Comparison of ENCODE assay signal across 8 cellular contexts in the genomic region with DNA sequence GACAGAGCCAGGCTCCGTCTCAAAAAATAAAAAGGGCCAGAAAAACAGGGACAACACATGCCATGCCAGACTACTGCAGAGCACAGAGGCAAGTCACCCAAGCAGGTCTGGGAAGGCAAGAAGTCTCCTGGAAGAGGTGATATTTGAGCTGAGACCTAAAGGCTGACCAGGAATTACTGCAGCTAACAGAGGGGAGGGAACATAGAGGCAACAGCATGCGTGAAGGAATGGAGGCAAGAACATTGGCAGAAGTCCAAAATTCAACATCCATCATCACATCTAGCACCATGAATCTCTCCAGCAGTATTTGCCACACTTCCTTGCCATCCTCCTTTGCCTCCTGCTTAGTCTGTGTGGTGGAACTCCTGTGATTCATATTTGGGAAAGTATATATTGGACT. TPM values are rescaled to one million over a fixed set of nuclear protein-coding genes. Genes with fewer than 3 reads are reported as not detected.
A peak's percentile ranks its signal among the peaks of the same experiment; 100 is the strongest.
DNase-seq lines count a peak whose midpoint lies in the region; FAIRE-seq and TF ChIP-seq lines count a peak whose summit lies in the region.

No MANE protein-coding gene starts in this region.

- H3K27ac ChIP-seq in neural progenitor cell = no peak overlapping the region

- no peak overlapping the region for H3K9ac ChIP-seq in neural progenitor cell

- H3K4me3 Mint-ChIP-seq in neural progenitor cell = peak overlapping the region; percentile 96

- H4K20me1 ChIP-seq in neural progenitor cell (ENCODE audit: low read depth) = no peaks in the 10 kb centered on the region

- no peak overlapping the region for H3K4me3 ChIP-seq in choroid plexus epithelial cell (ENCODE audit: low read depth, low read length)
- H3K4me3 ChIP-seq in neural progenitor cell = peak overlapping the region; percentile 79
- no peak overlapping the region for H3K4me3 ChIP-seq in BE2C (ENCODE audit: low read depth, low read length)

- H3K36me3 ChIP-seq in neural progenitor cell (no peaks in the 10 kb centered on the region), BE2C (no peaks in the 10 kb centered on the region)

- H3K9me3 Mint-ChIP-seq in neural progenitor cell = no peaks in the 10 kb centered on the region

- peak overlapping the region; percentile 92 for H3K4me2 ChIP-seq in neural progenitor cell

- no peaks in the 10 kb centered on the region for H3K27me3 ChIP-seq in neural progenitor cell
- H3K27me3 ChIP-seq in BE2C = no peaks in the 10 kb centered on the region

- no peaks in the 10 kb centered on the region for H3F3A ChIP-seq in neural progenitor cell (ENCODE audit: low read depth)

- peaks cover 24% of the 10 kb centered on the region for H3K4me1 Mint-ChIP-seq in neural progenitor cell

- FAIRE-seq in frontal cortex (lab: Jason Lieb, UNC) = no peak

- no peaks in the 10 kb centered on the region for H3K9me3 ChIP-seq in neural progenitor cell (ENCODE audit: low read depth)
- no peaks in the 10 kb centered on the region for H3K9me3 ChIP-seq in BE2C

- peaks cover 38% of the 10 kb centered on the region for H3K79me2 ChIP-seq in neural progenitor cell (ENCODE audit: low read depth)

- H3K4me1 ChIP-seq in neural progenitor cell (peaks cover 8% of the 10 kb centered on the region), BE2C (no peaks in the 10 kb centered on the region)

- no peak overlapping the region for H3K27ac Mint-ChIP-seq in neural progenitor cell

- no peak overlapping the region for H2AFZ ChIP-seq in neural progenitor cell (replicated peaks)

- H3K27me3 Mint-ChIP-seq in neural progenitor cell (ENCODE audit: insufficient read depth, low read depth) = peaks cover 3% of the 10 kb centered on the region

- DNase-seq in ELR (ENCODE audit: low read depth) (peak; percentile 15), NCI-H1105 treated with DMSO at 0.1 percent for 48 hours (lab: John Stamatoyannopoulos, UW) (peak; percentile 35), choroid plexus epithelial cell (ENCODE audit: low read depth) (peak; percentile 56), neural progenitor cell (ENCODE audit: low spot score) (no peak), frontal cortex (ENCODE audit: low spot score in 2 of 2) (no peak), BE2C (no peak)
- DNase-seq in stimulated activated CD4-positive, alpha-beta T cell treated with anti-CD3 and anti-CD28 coated beads, Interleukin-2, amount 100 ng/mL, for 48 hours = no peak
- no peak for DNase-seq in activated CD4-positive, alpha-beta T cell treated with anti-CD3 and anti-CD28 coated beads, Interleukin-2, amount 50 U/mL, for 1 hour

- TF ChIP-seq CTCF in choroid plexus epithelial cell (conservative IDR thresholded peaks at IDR 0.05; ENCODE audit: low read depth, low read length) (no peak), neural progenitor cell (IDR thresholded peaks at IDR 0.05) (no peak), BE2C (IDR thresholded peaks at IDR 0.05; ENCODE audit: low read depth, low read length) (no peak)

- no peaks in the 10 kb centered on the region for H3K36me3 Mint-ChIP-seq in neural progenitor cell

RNA-seq across cellular contexts. Expression of a gene that starts 0.9 kb away (rescaled TPM):
- total RNA-seq in neural progenitor cell (ENCODE audit: low replicate concordance) (20.4 and 21.3 TPM in 2 replicates), frontal cortex (39.5 TPM)
- polyA plus RNA-seq in BE2C (2012; ENCODE audit: insufficient read depth, insufficient read length, low read depth) = 11.9 TPM

Comparison
In these comparisons a context has a peak if more than half of its experiments do, and no peak if none do; other contexts are left out.
1. DNase-seq: peak in ELR (single experiment), NCI-H1105 treated with DMSO at 0.1 percent for 48 hours (single experiment) and choroid plexus epithelial cell (single experiment); none in neural progenitor cell (single experiment), frontal cortex (0 of 2), stimulated activated CD4-positive, alpha-beta T cell treated with anti-CD3 and anti-CD28 coated beads, Interleukin-2, amount 100 ng/mL, for 48 hours (0 of 2), BE2C (single experiment) and activated CD4-positive, alpha-beta T cell treated with anti-CD3 and anti-CD28 coated beads, Interleukin-2, amount 50 U/mL, for 1 hour (single experiment).